ENCODE assay signal across 21 cellular contexts in genomic region chr1:8200317-8201115, GRCh38.
DNase-seq lines count a peak whose midpoint lies in the region; FAIRE-seq and TF ChIP-seq lines count a peak whose summit lies in the region.
"Had no signal": no experiment of that assay in that cellular context is flagged by ENCODE, and none has a peak within 500 bp of the region (broad histone marks: within the 10 kb centered on the region; RNA-seq: fewer than 3 reads in every experiment).

No MANE protein-coding gene starts in this region.

- no peak for FAIRE-seq in kidney (lab: Jason Lieb, UNC)
- FAIRE-seq: bronchial epithelial cell had no signal

- H3K79me2 ChIP-seq in parathyroid adenoma = no peaks in the 10 kb centered on the region

- H3K4me3 ChIP-seq in kidney (ENCODE audit: low read length in 2 of 2) (no peak overlapping the region), parathyroid adenoma (ENCODE audit: low read depth, low read length) (no peak overlapping the region), vagina (no peak overlapping the region)
- H3K4me3 ChIP-seq: right atrium auricular region had no signal

- intact Hi-C loops in kidney (cut with DNase I) (no loop called here), vagina (cut with DNase I) (loop anchor here (5.0 kb wide), 1 partner anchor 68 kb away; no protein-coding TSS in a partner anchor)

- H2AFZ ChIP-seq in parathyroid adenoma = no peak overlapping the region

- no peak for TF ChIP-seq CTCF in kidney (IDR thresholded peaks at IDR 0.05; ENCODE audit: borderline replicate concordance, extremely low read depth, insufficient read depth)
- no peak for TF ChIP-seq CTCF in parathyroid adenoma (IDR thresholded peaks at IDR 0.05)
- no peak for TF ChIP-seq CTCF in vagina (IDR thresholded peaks at IDR 0.05)

- H3K4me3 Mint-ChIP-seq in activated CD4-positive, alpha-beta T cell treated with anti-CD3 and anti-CD28 coated beads, Interleukin-2, amount 10 ng/mL, durations not matched to agents 7 days and 5 days = no peak overlapping the region
- H3K4me3 Mint-ChIP-seq: activated naive CD8-positive, alpha-beta T cell treated with anti-CD3 and anti-CD28 coated beads for 36 hours; activated T-helper 1 cell treated with anti-CD3 and anti-CD28 coated beads, Interleukin-12 subunit alpha, Interleukin-12 subunit beta, Interleukin-2, Interleukin-4 antibody, amounts not matched to agents 30 ng/mL and 10 ng/mL and 1 ng/mL, durations not matched to agents 14 hours and 24 hours and 36 hours; natural killer cell; stimulated activated naive CD8-positive, alpha-beta T cell treated with anti-CD3 and anti-CD28 coated beads, Interleukin-15, Interleukin-2, amounts not matched to agents 100 ng/mL and 50 ng/mL, for 24 hours; T-helper 2 cell treated with Interferon-gamma antibody and Interleukin-4, amounts not matched to agents 5 μg/mL and 100 μg/mL, for 36 hours had no signal

- CTCF ChIA-PET in activated CD4-positive, alpha-beta T cell treated with anti-CD3 and anti-CD28 coated beads, Interleukin-2, amount 10 ng/mL, durations not matched to agents 7 days and 5 days (lab: Charles Lee) = interaction anchor here (0.6 kb wide), 1 partner anchor 185 kb away, joined by 3 read pairs; no protein-coding TSS in a partner anchor

- peak overlapping the region; percentile 46 for H3K27ac Mint-ChIP-seq in activated CD4-positive, alpha-beta T cell treated with anti-CD3 and anti-CD28 coated beads, Interleukin-2, amount 10 ng/mL, durations not matched to agents 7 days and 5 days
- H3K27ac Mint-ChIP-seq: activated naive CD8-positive, alpha-beta T cell treated with anti-CD3 and anti-CD28 coated beads for 36 hours; activated T-helper 1 cell treated with anti-CD3 and anti-CD28 coated beads, Interleukin-12 subunit alpha, Interleukin-12 subunit beta, Interleukin-2, Interleukin-4 antibody, amounts not matched to agents 30 ng/mL and 10 ng/mL and 1 ng/mL, durations not matched to agents 14 hours and 24 hours and 36 hours; natural killer cell; stimulated activated naive CD8-positive, alpha-beta T cell treated with anti-CD3 and anti-CD28 coated beads, Interleukin-15, Interleukin-2, amounts not matched to agents 100 ng/mL and 50 ng/mL, for 24 hours; T-helper 2 cell treated with Interferon-gamma antibody and Interleukin-4, amounts not matched to agents 5 μg/mL and 100 μg/mL, for 36 hours had no signal

- H3K9me3 ChIP-seq in kidney (ENCODE audit: control insufficient read depth in 1 of 2, low read length in 2 of 2) (no peaks in the 10 kb centered on the region), parathyroid adenoma (ENCODE audit: control insufficient read depth, low read length) (no peaks in the 10 kb centered on the region), vagina (no peaks in the 10 kb centered on the region)
- H3K9me3 ChIP-seq: right atrium auricular region had no signal

- H3K9ac ChIP-seq in kidney (ENCODE audit: low read length in 2 of 2) (peak overlapping the region in 1 of 2 donors; percentile 70), parathyroid adenoma (no peak overlapping the region)

- H3K27me3 Mint-ChIP-seq in activated CD4-positive, alpha-beta T cell treated with anti-CD3 and anti-CD28 coated beads, Interleukin-2, amount 10 ng/mL, durations not matched to agents 7 days and 5 days = no peaks in the 10 kb centered on the region
- H3K27me3 Mint-ChIP-seq: stimulated activated naive CD8-positive, alpha-beta T cell treated with anti-CD3 and anti-CD28 coated beads, Interleukin-15, Interleukin-2, amounts not matched to agents 100 ng/mL and 50 ng/mL, for 24 hours had no signal

- H3K27ac ChIP-seq in kidney (ENCODE audit: low read depth in 2 of 2, low read length in 2 of 2) (peak overlapping the region in 1 of 2 donors; percentile 90), parathyroid adenoma (peak overlapping the region; percentile 100), vagina (peak overlapping the region; percentile 88)
- H3K27ac ChIP-seq: 22Rv1 had no signal

- H3K9me3 Mint-ChIP-seq in activated CD4-positive, alpha-beta T cell treated with anti-CD3 and anti-CD28 coated beads, Interleukin-2, amount 10 ng/mL, durations not matched to agents 7 days and 5 days = no peaks in the 10 kb centered on the region
- H3K9me3 Mint-ChIP-seq: activated naive CD8-positive, alpha-beta T cell treated with anti-CD3 and anti-CD28 coated beads for 36 hours; activated T-helper 1 cell treated with anti-CD3 and anti-CD28 coated beads, Interleukin-12 subunit alpha, Interleukin-12 subunit beta, Interleukin-2, Interleukin-4 antibody, amounts not matched to agents 30 ng/mL and 10 ng/mL and 1 ng/mL, durations not matched to agents 14 hours and 24 hours and 36 hours; natural killer cell; stimulated activated naive CD8-positive, alpha-beta T cell treated with anti-CD3 and anti-CD28 coated beads, Interleukin-15, Interleukin-2, amounts not matched to agents 100 ng/mL and 50 ng/mL, for 24 hours; T-helper 2 cell treated with Interferon-gamma antibody and Interleukin-4, amounts not matched to agents 5 μg/mL and 100 μg/mL, for 36 hours had no signal

- peaks cover 17 to 23% of the 10 kb centered on the region in 2 donors for H3K4me1 ChIP-seq in kidney (ENCODE audit: control insufficient read depth in 1 of 2, insufficient read depth in 1 of 2, low read depth in 1 of 2, low read length in 2 of 2)
- H3K4me1 ChIP-seq in parathyroid adenoma = peaks cover 23% of the 10 kb centered on the region
- peaks cover 53% of the 10 kb centered on the region for H3K4me1 ChIP-seq in vagina

- no peak for TF ChIP-seq POLR2A in vagina (IDR thresholded peaks at IDR 0.05)

- H3K27me3 ChIP-seq in parathyroid adenoma (ENCODE audit: control insufficient read depth, insufficient read depth, low read length) (no peaks in the 10 kb centered on the region), vagina (no peaks in the 10 kb centered on the region)
- H3K27me3 ChIP-seq: right atrium auricular region had no signal

- H3K36me3 ChIP-seq in kidney (ENCODE audit: control insufficient read depth in 1 of 2, insufficient read depth in 2 of 2, low read length in 2 of 2) (no peaks in the 10 kb centered on the region), parathyroid adenoma (ENCODE audit: control insufficient read depth, insufficient read depth, low read length) (no peaks in the 10 kb centered on the region), vagina (no peaks in the 10 kb centered on the region)
- H3K36me3 ChIP-seq: right atrium auricular region had no signal

- peaks cover 8% of the 10 kb centered on the region for H3K4me1 Mint-ChIP-seq in activated CD4-positive, alpha-beta T cell treated with anti-CD3 and anti-CD28 coated beads, Interleukin-2, amount 10 ng/mL, durations not matched to agents 7 days and 5 days

- POLR2A ChIA-PET in activated CD4-positive, alpha-beta T cell treated with anti-CD3 and anti-CD28 coated beads, Interleukin-2, amount 10 ng/mL, durations not matched to agents 7 days and 5 days (lab: Charles Lee) = no interaction called here

- peak overlapping the region; percentile 1 for H3K4me2 ChIP-seq in parathyroid adenoma (ENCODE audit: low read length)

- no peak for DNase-seq in activated CD4-positive, alpha-beta T cell treated with anti-CD3 and anti-CD28 coated beads, Interleukin-2, amount 10 ng/mL, durations not matched to agents 7 days and 5 days
- no peak for DNase-seq in activated CD4-positive, alpha-beta T cell treated with anti-CD3 and anti-CD28 coated beads for 48 hours
- peak; percentile 24 for DNase-seq in kidney
- DNase-seq in vagina (ENCODE audit: extremely low spot score in 2 of 2) = no peak
- no peak for DNase-seq in NCI-H1092 treated with DMSO at 0.1 percent for 48 hours (lab: John Stamatoyannopoulos, UW)
- no peak for DNase-seq in RKO (ENCODE audit: low spot score)
- DNase-seq in GDM1 (lab: John Stamatoyannopoulos, UW) = no peak
- DNase-seq: activated naive CD8-positive, alpha-beta T cell treated with anti-CD3 and anti-CD28 coated beads for 36 hours; DMS 273 treated with DMSO at 0.1 percent for 48 hours; head of caudate nucleus; Kasumi-1; natural killer cell; NCI-H1105 treated with DMSO at 0.1 percent for 48 hours; NCI-H69 had no signal

- H3K36me3 Mint-ChIP-seq in activated CD4-positive, alpha-beta T cell treated with anti-CD3 and anti-CD28 coated beads, Interleukin-2, amount 10 ng/mL, durations not matched to agents 7 days and 5 days (ENCODE audit: low read depth) = no peaks in the 10 kb centered on the region
- H3K36me3 Mint-ChIP-seq: activated naive CD8-positive, alpha-beta T cell treated with anti-CD3 and anti-CD28 coated beads for 36 hours; natural killer cell had no signal
